In the genomic region with DNA sequence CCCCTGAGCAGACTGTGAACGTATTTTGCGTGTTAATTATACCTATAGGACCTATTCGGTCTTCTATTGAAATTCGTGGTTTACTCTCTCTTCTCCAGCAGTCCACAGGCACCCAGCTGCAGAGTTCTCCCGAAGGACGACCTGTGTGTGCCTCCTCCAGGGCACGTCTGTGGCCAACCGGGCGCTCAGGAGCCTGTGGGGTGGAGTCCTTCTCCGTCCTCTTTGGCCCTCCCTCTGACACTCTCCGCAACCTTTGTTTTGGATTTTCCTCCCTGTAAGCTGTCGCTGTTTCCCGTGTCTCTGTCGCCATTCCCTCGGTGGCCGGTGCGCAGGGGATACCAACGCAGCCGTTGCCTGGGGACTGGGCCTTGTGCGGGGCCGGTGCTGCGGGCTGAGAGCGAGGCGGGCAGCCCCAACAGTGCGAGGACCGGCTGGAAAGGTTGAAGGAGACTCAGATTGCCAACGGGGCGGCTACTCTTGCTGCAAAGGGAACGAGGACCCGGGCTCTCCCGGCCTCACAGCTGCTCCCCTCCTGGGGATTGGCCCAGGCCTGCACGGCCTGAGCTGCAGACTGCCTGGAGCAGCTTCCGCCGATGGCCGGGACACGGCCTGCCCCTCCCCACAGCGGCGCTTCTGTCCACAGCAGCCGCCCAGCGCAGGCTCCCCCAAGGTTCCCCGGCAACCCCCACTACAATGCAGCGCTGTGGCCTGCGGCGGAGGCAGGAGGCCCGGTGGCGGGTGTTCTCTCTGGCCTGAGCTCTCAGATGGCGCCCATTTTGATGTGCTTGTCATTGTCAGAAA, we compare ENCODE assay signal across 10 cellular contexts.
DNase-seq lines count a peak whose midpoint lies in the region; ATAC-seq and TF ChIP-seq lines count a peak whose summit lies in the region.
"Had no signal": no experiment of that assay in that cellular context is flagged by ENCODE, and none has a peak within 500 bp of the region (broad histone marks: within the 10 kb centered on the region; RNA-seq: fewer than 3 reads in every experiment).

No MANE protein-coding gene starts in this region.

- intact Hi-C loops in left ventricle myocardium inferior (cut with micrococcal nuclease), result no loop called here

- H3K9me3 ChIP-seq in BLaER1, result no peaks in the 10 kb centered on the region
- H3K9me3 ChIP-seq in adipocyte (ENCODE audit: control insufficient read depth, low read length), result no peaks in the 10 kb centered on the region
- H3K9me3 ChIP-seq in left ventricle myocardium inferior (replicated peaks), result no peaks in the 10 kb centered on the region
- H3K9me3 ChIP-seq in parathyroid adenoma (ENCODE audit: control insufficient read depth, low read length), result no peaks in the 10 kb centered on the region
- H3K9me3 ChIP-seq: adrenal gland had no signal

- H3K4me3 ChIP-seq in BLaER1, result no peak overlapping the region
- peak overlapping the region; percentile 72 for H3K4me3 ChIP-seq in adipocyte (ENCODE audit: low read length)
- H3K4me3 ChIP-seq in left ventricle myocardium inferior, result peak overlapping the region; percentile 15
- no peak overlapping the region for H3K4me3 ChIP-seq in parathyroid adenoma (ENCODE audit: low read depth, low read length)
- H3K4me3 ChIP-seq: adrenal gland had no signal

- H4K20me1 ChIP-seq in BLaER1, result no peaks in the 10 kb centered on the region

- H3K79me2 ChIP-seq in parathyroid adenoma, result no peaks in the 10 kb centered on the region

- H3K4me2 ChIP-seq in BLaER1 (peak overlapping the region; percentile 75), parathyroid adenoma (ENCODE audit: low read length) (no peak overlapping the region)

- H2AFZ ChIP-seq in parathyroid adenoma, result no peak overlapping the region

- H3K4me1 ChIP-seq in BLaER1 (peaks cover 61% of the 10 kb centered on the region), adipocyte (ENCODE audit: control insufficient read depth, insufficient read depth, low read length) (peaks cover 48% of the 10 kb centered on the region), left ventricle myocardium inferior (peaks cover 23% of the 10 kb centered on the region), parathyroid adenoma (no peaks in the 10 kb centered on the region)

- no peaks in the 10 kb centered on the region for H3K27me3 ChIP-seq in BLaER1
- H3K27me3 ChIP-seq in adipocyte (replicated peaks; ENCODE audit: control insufficient read depth, insufficient read depth, low read length), result no peaks in the 10 kb centered on the region
- H3K27me3 ChIP-seq in left ventricle myocardium inferior (ENCODE audit: low read depth), result peaks cover 29% of the 10 kb centered on the region
- no peaks in the 10 kb centered on the region for H3K27me3 ChIP-seq in parathyroid adenoma (ENCODE audit: control insufficient read depth, insufficient read depth, low read length)

- H3K9ac ChIP-seq in BLaER1, result no peak overlapping the region
- peak overlapping the region; percentile 82 for H3K9ac ChIP-seq in adipocyte (ENCODE audit: low read length)
- no peak overlapping the region for H3K9ac ChIP-seq in parathyroid adenoma

- TF ChIP-seq CTCF in left ventricle myocardium inferior (IDR thresholded peaks at IDR 0.05; ENCODE audit: borderline replicate concordance), result no peak
- no peak for TF ChIP-seq CTCF in parathyroid adenoma (IDR thresholded peaks at IDR 0.05)

- H3K36me3 ChIP-seq in BLaER1 (no peaks in the 10 kb centered on the region), adipocyte (ENCODE audit: control insufficient read depth, insufficient read depth, low read length, severe bottlenecking) (no peaks in the 10 kb centered on the region), left ventricle myocardium inferior (no peaks in the 10 kb centered on the region), parathyroid adenoma (ENCODE audit: control insufficient read depth, insufficient read depth, low read length) (no peaks in the 10 kb centered on the region)
- H3K36me3 ChIP-seq: adrenal gland had no signal

- no peak for DNase-seq in adipocyte (ENCODE audit: low read depth)
- peak; percentile 61 for DNase-seq in left ventricle myocardium inferior
- DNase-seq in D341Med (ENCODE audit: low spot score), result no peak
- DNase-seq in NCI-H2196 (lab: John Stamatoyannopoulos, UW; ENCODE audit: unreplicated experiment), result no peak
- DNase-seq in NCI-H2029 (lab: John Stamatoyannopoulos, UW), result no peak
- DNase-seq: NCI-H446 had no signal

- H3K27ac ChIP-seq in BLaER1, result peak overlapping the region; percentile 69
- peak overlapping the region; percentile 81 for H3K27ac ChIP-seq in left ventricle myocardium inferior (replicated peaks)
- peak overlapping the region; percentile 40 for H3K27ac ChIP-seq in parathyroid adenoma

- ATAC-seq in HG03045 (IDR thresholded peaks at IDR 0.05; ENCODE audit: unreplicated experiment), result no peak

Comparison
In these comparisons a context has a peak if more than half of its experiments do, and no peak if none do; other contexts are left out.
1. H3K4me3 ChIP-seq: peak in adipocyte (single experiment) and left ventricle myocardium inferior (single experiment); none in BLaER1 (single experiment) and parathyroid adenoma (single experiment).
2. Peak in every context shown above with its lines, with median percentiles within 50 percentile points of each other: H3K27ac ChIP-seq.